Comparison of ENCODE assay signal across 21 cellular contexts in genomic region chr2:210616074-210616473, GRCh38. TPM values are rescaled to one million over a fixed set of nuclear protein-coding genes. Genes with fewer than 3 reads are reported as not detected.
"Had no signal": no experiment of that assay in that cellular context is flagged by ENCODE, and none has a peak within 500 bp of the region (broad histone marks: within the 10 kb centered on the region; RNA-seq: fewer than 3 reads in every experiment).

No MANE protein-coding gene starts in this region.

- H3K27me3 ChIP-seq: esophagus squamous epithelium, gastroesophageal sphincter, pancreas, suprapubic skin, tibial nerve, upper lobe of right lung, vagina had no signal

- H3K4me3 ChIP-seq: esophagus squamous epithelium, gastroesophageal sphincter, pancreas, suprapubic skin, tibial nerve, upper lobe of right lung, vagina had no signal

- H3K4me1 ChIP-seq: esophagus squamous epithelium, gastroesophageal sphincter, pancreas, suprapubic skin, tibial nerve, upper lobe of right lung, vagina had no signal

- H3K27ac ChIP-seq: epithelial cell of prostate, esophagus squamous epithelium, gastroesophageal sphincter, pancreas, suprapubic skin, tibial nerve, upper lobe of right lung, vagina had no signal

- ATAC-seq: effector memory CD8-positive, alpha-beta T cell; gastroesophageal sphincter; left cardiac atrium; left ventricle myocardium superior; pancreas; right cardiac atrium; stimulated activated effector memory CD8-positive, alpha-beta T cell treated with anti-CD3 and anti-CD28 coated beads, Interleukin-12 subunit alpha, Interleukin-12 subunit beta, amount 100 ng/mL, for 72 hours; stimulated activated naive CD8-positive, alpha-beta T cell treated with anti-CD3 and anti-CD28 coated beads, Interleukin-15, Interleukin-2, amounts not matched to agents 100 U/mL and 50 U/mL, for 24 hours; upper lobe of right lung had no signal

- H3K36me3 ChIP-seq: esophagus squamous epithelium, gastroesophageal sphincter, pancreas, suprapubic skin, tibial nerve, upper lobe of right lung, vagina had no signal

- H3K9me3 ChIP-seq: esophagus squamous epithelium, gastroesophageal sphincter, pancreas, suprapubic skin, tibial nerve, upper lobe of right lung, vagina had no signal

- DNase-seq: effector memory CD8-positive, alpha-beta T cell; esophagus squamous epithelium; glutamatergic neuron; immature natural killer cell; left cardiac atrium; left ventricle myocardium superior; mesendoderm; naive B cell; occipital lobe; pancreas; right cardiac atrium; stimulated activated CD4-positive, alpha-beta T cell treated with anti-CD3 and anti-CD28 coated beads, Interleukin-4, amount 100 ng/mL, for 1 hour; stimulated activated CD8-positive, alpha-beta memory T cell treated with anti-CD3 and anti-CD28 coated beads, Interleukin-4, amount 100 ng/mL, for 48 hours; stimulated activated naive CD8-positive, alpha-beta T cell treated with anti-CD3 and anti-CD28 coated beads, Interleukin-15, Interleukin-2, amounts not matched to agents 100 U/mL and 50 U/mL, for 24 hours; upper lobe of right lung had no signal

RNA-seq across cellular contexts. Expression of gene CPS1, which starts 59.7 kb away (rescaled TPM):
- polyA plus RNA-seq: immature natural killer cell had no signal
